ENCODE assay signal across 22 cellular contexts in the genomic region with DNA sequence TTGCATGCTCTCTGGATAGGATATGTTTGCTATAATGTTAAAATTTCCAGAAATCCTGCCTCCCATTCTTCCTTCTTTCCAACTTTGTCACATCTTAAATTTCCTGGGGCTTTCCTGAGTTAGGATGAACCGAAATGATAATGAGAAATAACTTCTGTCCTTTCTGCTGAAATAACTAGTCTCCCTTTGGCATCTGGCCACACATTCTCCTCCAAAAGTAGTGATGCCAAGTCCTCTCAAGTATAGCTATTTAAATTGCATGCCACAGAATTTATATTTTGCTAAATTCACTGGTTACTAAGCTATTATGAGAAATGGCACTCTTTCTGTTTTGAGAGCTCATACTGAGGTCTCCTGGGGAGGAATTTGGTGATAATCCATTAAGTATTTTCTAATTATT. TPM values are rescaled to one million over a fixed set of nuclear protein-coding genes. Genes with fewer than 3 reads are reported as not detected.
A peak's percentile ranks its signal among the peaks of the same experiment; 100 is the strongest.
DNase-seq lines count a peak whose midpoint lies in the region; ATAC-seq and TF ChIP-seq lines count a peak whose summit lies in the region.
"Had no signal": no experiment of that assay in that cellular context is flagged by ENCODE, and none has a peak within 500 bp of the region (broad histone marks: within the 10 kb centered on the region; RNA-seq: fewer than 3 reads in every experiment).

No MANE protein-coding gene starts in this region.

- no peak overlapping the region for H3K4me3 ChIP-seq in adipocyte (ENCODE audit: low read length)
- H3K4me3 ChIP-seq in fibroblast of the aortic adventitia (ENCODE audit: low read depth, low read length): no peak overlapping the region
- H3K4me3 ChIP-seq: A549, GM12878, GM23338, HAP-1 had no signal

- H3K27ac ChIP-seq in caudate nucleus (ENCODE audit: low read depth, low read length): no peak overlapping the region
- H3K27ac ChIP-seq: A549 had no signal

- H3K36me3 Mint-ChIP-seq in activated naive CD8-positive, alpha-beta T cell treated with anti-CD3 and anti-CD28 coated beads, Interleukin-2, amount 10 ng/mL, durations not matched to agents 7 days and 5 days: no peaks in the 10 kb centered on the region
- no peaks in the 10 kb centered on the region for H3K36me3 Mint-ChIP-seq in activated naive CD8-positive, alpha-beta T cell treated with anti-CD3 and anti-CD28 coated beads for 36 hours
- H3K36me3 Mint-ChIP-seq: CD4-positive, alpha-beta memory T cell had no signal

- peaks cover 9% of the 10 kb centered on the region for H3K27me3 Mint-ChIP-seq in activated naive CD8-positive, alpha-beta T cell treated with anti-CD3 and anti-CD28 coated beads, Interleukin-2, amount 10 ng/mL, durations not matched to agents 7 days and 5 days
- H3K27me3 Mint-ChIP-seq in activated naive CD8-positive, alpha-beta T cell treated with anti-CD3 and anti-CD28 coated beads for 36 hours: peaks cover 5% of the 10 kb centered on the region

- no peak for DNase-seq in activated naive CD8-positive, alpha-beta T cell treated with anti-CD3 and anti-CD28 coated beads, Interleukin-2, amount 10 ng/mL, durations not matched to agents 7 days and 5 days
- DNase-seq in activated naive CD8-positive, alpha-beta T cell treated with anti-CD3 and anti-CD28 coated beads for 36 hours: no peak
- DNase-seq in adipocyte (ENCODE audit: low read depth): peak; percentile 39
- DNase-seq in fibroblast of the aortic adventitia (ENCODE audit: low read depth): peak; percentile 49
- no peak for DNase-seq in left cardiac atrium
- DNase-seq in NCI-H1694 (lab: John Stamatoyannopoulos, UW): no peak
- no peak for DNase-seq in caudate nucleus (lab: John Stamatoyannopoulos, UW)
- DNase-seq: 8988T; ACHN; C1 segment of cervical spinal cord; Calu3; CD4-positive, alpha-beta memory T cell; COR-L47; DMS79; EL; GDM1; HFFc6 had no signal

- H3K9ac ChIP-seq in adipocyte (ENCODE audit: low read length): no peak overlapping the region

- POLR2A ChIA-PET in activated naive CD8-positive, alpha-beta T cell treated with anti-CD3 and anti-CD28 coated beads, Interleukin-2, amount 10 ng/mL, durations not matched to agents 7 days and 5 days (lab: Charles Lee): no interaction called here

- peaks cover 31% of the 10 kb centered on the region for H3K4me1 ChIP-seq in adipocyte (ENCODE audit: control insufficient read depth, insufficient read depth, low read length)
- H3K4me1 ChIP-seq: A549, HAP-1 had no signal

- H3K36me3 ChIP-seq in adipocyte (ENCODE audit: control insufficient read depth, insufficient read depth, low read length, severe bottlenecking): no peaks in the 10 kb centered on the region
- H3K36me3 ChIP-seq: HAP-1 had no signal

- no peak for ATAC-seq in activated naive CD8-positive, alpha-beta T cell treated with anti-CD3 and anti-CD28 coated beads, Interleukin-2, amount 10 ng/mL, durations not matched to agents 7 days and 5 days (ENCODE audit: low read depth)
- no peak for ATAC-seq in left cardiac atrium
- ATAC-seq: A549, GM12878, GM23338 had no signal

- H3K4me3 Mint-ChIP-seq in activated naive CD8-positive, alpha-beta T cell treated with anti-CD3 and anti-CD28 coated beads, Interleukin-2, amount 10 ng/mL, durations not matched to agents 7 days and 5 days: no peak overlapping the region
- H3K4me3 Mint-ChIP-seq in activated naive CD8-positive, alpha-beta T cell treated with anti-CD3 and anti-CD28 coated beads for 36 hours: no peak overlapping the region
- H3K4me3 Mint-ChIP-seq: CD4-positive, alpha-beta memory T cell; GM23338; HFFc6 had no signal

- H3K9me3 ChIP-seq in adipocyte (ENCODE audit: control insufficient read depth, low read length): no peaks in the 10 kb centered on the region
- H3K9me3 ChIP-seq: A549, HAP-1 had no signal

- TF ChIP-seq CTCF in fibroblast of the aortic adventitia (IDR thresholded peaks at IDR 0.05; ENCODE audit: insufficient read depth, low read length): no peak

- H3K27ac Mint-ChIP-seq in activated naive CD8-positive, alpha-beta T cell treated with anti-CD3 and anti-CD28 coated beads, Interleukin-2, amount 10 ng/mL, durations not matched to agents 7 days and 5 days: peak overlapping the region; percentile 11
- no peak overlapping the region for H3K27ac Mint-ChIP-seq in activated naive CD8-positive, alpha-beta T cell treated with anti-CD3 and anti-CD28 coated beads for 36 hours
- H3K27ac Mint-ChIP-seq: CD4-positive, alpha-beta memory T cell; GM23338; HFFc6 had no signal

- no peaks in the 10 kb centered on the region for H3K27me3 ChIP-seq in adipocyte (replicated peaks; ENCODE audit: control insufficient read depth, insufficient read depth, low read length)

- H3K9me3 Mint-ChIP-seq in activated naive CD8-positive, alpha-beta T cell treated with anti-CD3 and anti-CD28 coated beads, Interleukin-2, amount 10 ng/mL, durations not matched to agents 7 days and 5 days: no peaks in the 10 kb centered on the region
- H3K9me3 Mint-ChIP-seq in activated naive CD8-positive, alpha-beta T cell treated with anti-CD3 and anti-CD28 coated beads for 36 hours: no peaks in the 10 kb centered on the region
- H3K9me3 Mint-ChIP-seq: HFFc6 had no signal

- intact Hi-C loops in left cardiac atrium (cut with DNase I): no loop called here

- H3K4me1 Mint-ChIP-seq in activated naive CD8-positive, alpha-beta T cell treated with anti-CD3 and anti-CD28 coated beads, Interleukin-2, amount 10 ng/mL, durations not matched to agents 7 days and 5 days: no peaks in the 10 kb centered on the region
- H3K4me1 Mint-ChIP-seq in activated naive CD8-positive, alpha-beta T cell treated with anti-CD3 and anti-CD28 coated beads for 36 hours: no peaks in the 10 kb centered on the region
- H3K4me1 Mint-ChIP-seq: GM23338 had no signal

RNA-seq across cellular contexts. Expression of a gene that starts 30.6 kb away (rescaled TPM):
- not detected for total RNA-seq in activated naive CD8-positive, alpha-beta T cell treated with anti-CD3 and anti-CD28 coated beads, Interleukin-2, amount 10 ng/mL, durations not matched to agents 7 days and 5 days
- total RNA-seq in activated naive CD8-positive, alpha-beta T cell treated with anti-CD3 and anti-CD28 coated beads for 36 hours: not detected
- total RNA-seq in fibroblast of the aortic adventitia (ENCODE audit: low replicate concordance) (10.5 and 37.0 TPM in 2 replicates), left cardiac atrium (1 to 10 TPM; 7.9 to 9.0 TPM)
- total RNA-seq: CD4-positive, alpha-beta memory T cell; GM12878; H4; HFFc6 had no signal

RNA-seq across cellular contexts. Expression of a gene that starts 58.3 kb away (rescaled TPM):
- 100 to 1,000 TPM; 208 to 226 TPM for total RNA-seq in activated naive CD8-positive, alpha-beta T cell treated with anti-CD3 and anti-CD28 coated beads, Interleukin-2, amount 10 ng/mL, durations not matched to agents 7 days and 5 days
- 100 to 1,000 TPM; 152 to 156 TPM for total RNA-seq in activated naive CD8-positive, alpha-beta T cell treated with anti-CD3 and anti-CD28 coated beads for 36 hours
- total RNA-seq in fibroblast of the aortic adventitia (ENCODE audit: low replicate concordance): 267 and 308 TPM in 2 replicates
- total RNA-seq in left cardiac atrium: 100 to 1,000 TPM; 483 to 653 TPM

Comparison
In these comparisons a context has a peak if more than half of its experiments do, and no peak if none do; other contexts are left out.
1. DNase-seq: peak in adipocyte (single experiment) and fibroblast of the aortic adventitia (single experiment); none in activated naive CD8-positive, alpha-beta T cell treated with anti-CD3 and anti-CD28 coated beads, Interleukin-2, amount 10 ng/mL, durations not matched to agents 7 days and 5 days (single experiment), activated naive CD8-positive, alpha-beta T cell treated with anti-CD3 and anti-CD28 coated beads for 36 hours (single experiment), left cardiac atrium (single experiment), NCI-H1694 (single experiment) and caudate nucleus (0 of 61).
2. RNA of a gene that starts 30.6 kb away (total RNA-seq): 10.5 to 37.0 TPM in fibroblast of the aortic adventitia and 7.9 to 9.0 TPM in left cardiac atrium; not detected in activated naive CD8-positive, alpha-beta T cell treated with anti-CD3 and anti-CD28 coated beads, Interleukin-2, amount 10 ng/mL, durations not matched to agents 7 days and 5 days and not detected in activated naive CD8-positive, alpha-beta T cell treated with anti-CD3 and anti-CD28 coated beads for 36 hours; every median in the first group is over 4 times any median in the second.